In genomic region chr13:31912641-31913401, GRCh38 we compare ENCODE assay signal across 26 cellular contexts.
A peak's percentile ranks its signal among the peaks of the same experiment; 100 is the strongest.
DNase-seq lines count a peak whose midpoint lies in the region; ATAC-seq lines count a peak whose summit lies in the region.
"Had no signal": no experiment of that assay in that cellular context is flagged by ENCODE, and none has a peak within 500 bp of the region (broad histone marks: within the 10 kb centered on the region; RNA-seq: fewer than 3 reads in every experiment).

No MANE protein-coding gene starts in this region.

- no peaks in the 10 kb centered on the region for H3K36me3 Mint-ChIP-seq in activated T-cell treated with anti-CD3 and anti-CD28 coated beads, Interleukin-2, amount 50 U/mL, for 72 hours (ENCODE audit: insufficient read depth in 2 of 2)
- no peaks in the 10 kb centered on the region for H3K36me3 Mint-ChIP-seq in dendritic cell treated with granulocyte-macrophage colony-stimulating factor and Interleukin-4, amounts not matched to agents 40 ng/mL and 50 ng/mL, for 4 days (ENCODE audit: low read depth)
- H3K36me3 Mint-ChIP-seq in stimulated activated effector memory CD8-positive, alpha-beta T cell treated with anti-CD3 and anti-CD28 coated beads, Interleukin-12 subunit alpha, Interleukin-12 subunit beta, amount 100 ng/mL, for 72 hours = no peaks in the 10 kb centered on the region
- H3K36me3 Mint-ChIP-seq: activated CD8-positive, alpha-beta memory T cell treated with anti-CD3 and anti-CD28 coated beads, Interleukin-2, amount 10 ng/mL, durations not matched to agents 7 days and 5 days; activated naive CD4-positive, alpha-beta T cell treated with anti-CD3 and anti-CD28 coated beads, Interleukin-2, amount 10 ng/mL, durations not matched to agents 7 days and 5 days; brain; CD8-positive, alpha-beta T cell; T-cell had no signal

- no peaks in the 10 kb centered on the region for H3K9me3 Mint-ChIP-seq in activated T-cell treated with anti-CD3 and anti-CD28 coated beads, Interleukin-2, amount 50 U/mL, for 72 hours
- H3K9me3 Mint-ChIP-seq in dendritic cell treated with granulocyte-macrophage colony-stimulating factor and Interleukin-4, amounts not matched to agents 40 ng/mL and 50 ng/mL, for 4 days = no peaks in the 10 kb centered on the region
- no peaks in the 10 kb centered on the region for H3K9me3 Mint-ChIP-seq in stimulated activated effector memory CD8-positive, alpha-beta T cell treated with anti-CD3 and anti-CD28 coated beads, Interleukin-12 subunit alpha, Interleukin-12 subunit beta, amount 100 ng/mL, for 72 hours
- H3K9me3 Mint-ChIP-seq: activated naive CD4-positive, alpha-beta T cell treated with anti-CD3 and anti-CD28 coated beads, Interleukin-2, amount 10 ng/mL, durations not matched to agents 7 days and 5 days; activated T-helper 1 cell treated with anti-CD3 and anti-CD28 coated beads, Interleukin-12 subunit alpha, Interleukin-12 subunit beta, Interleukin-2, Interleukin-4 antibody, amounts not matched to agents 30 ng/mL and 10 ng/mL and 1 ng/mL, durations not matched to agents 14 hours and 24 hours and 36 hours; brain; CD8-positive, alpha-beta T cell; neural crest cell; stimulated activated naive CD8-positive, alpha-beta T cell treated with anti-CD3 and anti-CD28 coated beads, Interleukin-15, Interleukin-2, amounts not matched to agents 100 ng/mL and 50 ng/mL, for 24 hours; T-cell had no signal

- H3K4me1 Mint-ChIP-seq in activated T-cell treated with anti-CD3 and anti-CD28 coated beads, Interleukin-2, amount 50 U/mL, for 72 hours (ENCODE audit: low read depth) = no peaks in the 10 kb centered on the region
- H3K4me1 Mint-ChIP-seq in dendritic cell treated with granulocyte-macrophage colony-stimulating factor and Interleukin-4, amounts not matched to agents 40 ng/mL and 50 ng/mL, for 4 days (ENCODE audit: low read depth) = peaks cover 27% of the 10 kb centered on the region
- H3K4me1 Mint-ChIP-seq in stimulated activated effector memory CD8-positive, alpha-beta T cell treated with anti-CD3 and anti-CD28 coated beads, Interleukin-12 subunit alpha, Interleukin-12 subunit beta, amount 100 ng/mL, for 72 hours = no peaks in the 10 kb centered on the region
- H3K4me1 Mint-ChIP-seq: neural crest cell had no signal

- H3K4me3 Mint-ChIP-seq in activated T-cell treated with anti-CD3 and anti-CD28 coated beads, Interleukin-2, amount 50 U/mL, for 72 hours = no peak overlapping the region
- H3K4me3 Mint-ChIP-seq in dendritic cell treated with granulocyte-macrophage colony-stimulating factor and Interleukin-4, amounts not matched to agents 40 ng/mL and 50 ng/mL, for 4 days = no peak overlapping the region
- no peak overlapping the region for H3K4me3 Mint-ChIP-seq in stimulated activated effector memory CD8-positive, alpha-beta T cell treated with anti-CD3 and anti-CD28 coated beads, Interleukin-12 subunit alpha, Interleukin-12 subunit beta, amount 100 ng/mL, for 72 hours
- H3K4me3 Mint-ChIP-seq: activated CD8-positive, alpha-beta memory T cell treated with anti-CD3 and anti-CD28 coated beads, Interleukin-2, amount 10 ng/mL, durations not matched to agents 7 days and 5 days; activated naive CD4-positive, alpha-beta T cell treated with anti-CD3 and anti-CD28 coated beads, Interleukin-2, amount 10 ng/mL, durations not matched to agents 7 days and 5 days; activated T-helper 1 cell treated with anti-CD3 and anti-CD28 coated beads, Interleukin-12 subunit alpha, Interleukin-12 subunit beta, Interleukin-2, Interleukin-4 antibody, amounts not matched to agents 30 ng/mL and 10 ng/mL and 1 ng/mL, durations not matched to agents 14 hours and 24 hours and 36 hours; brain; CD8-positive, alpha-beta T cell; neural crest cell; stimulated activated naive CD8-positive, alpha-beta T cell treated with anti-CD3 and anti-CD28 coated beads, Interleukin-15, Interleukin-2, amounts not matched to agents 100 ng/mL and 50 ng/mL, for 24 hours; T-cell had no signal

- H3K27ac Mint-ChIP-seq in activated T-cell treated with anti-CD3 and anti-CD28 coated beads, Interleukin-2, amount 50 U/mL, for 72 hours = peak overlapping the region; percentile 13
- H3K27ac Mint-ChIP-seq in dendritic cell treated with granulocyte-macrophage colony-stimulating factor and Interleukin-4, amounts not matched to agents 40 ng/mL and 50 ng/mL, for 4 days = peak overlapping the region; percentile 54
- H3K27ac Mint-ChIP-seq in stimulated activated effector memory CD8-positive, alpha-beta T cell treated with anti-CD3 and anti-CD28 coated beads, Interleukin-12 subunit alpha, Interleukin-12 subunit beta, amount 100 ng/mL, for 72 hours = peak overlapping the region; percentile 27
- H3K27ac Mint-ChIP-seq: activated CD8-positive, alpha-beta memory T cell treated with anti-CD3 and anti-CD28 coated beads, Interleukin-2, amount 10 ng/mL, durations not matched to agents 7 days and 5 days; activated naive CD4-positive, alpha-beta T cell treated with anti-CD3 and anti-CD28 coated beads, Interleukin-2, amount 10 ng/mL, durations not matched to agents 7 days and 5 days; activated T-helper 1 cell treated with anti-CD3 and anti-CD28 coated beads, Interleukin-12 subunit alpha, Interleukin-12 subunit beta, Interleukin-2, Interleukin-4 antibody, amounts not matched to agents 30 ng/mL and 10 ng/mL and 1 ng/mL, durations not matched to agents 14 hours and 24 hours and 36 hours; CD8-positive, alpha-beta T cell; stimulated activated naive CD8-positive, alpha-beta T cell treated with anti-CD3 and anti-CD28 coated beads, Interleukin-15, Interleukin-2, amounts not matched to agents 100 ng/mL and 50 ng/mL, for 24 hours; T-cell had no signal

- ATAC-seq in activated T-cell treated with anti-CD3 and anti-CD28 coated beads, Interleukin-2, amount 50 U/mL, for 72 hours (replicated peaks in 1 of 2) = no peak
- ATAC-seq in stimulated activated effector memory CD8-positive, alpha-beta T cell treated with anti-CD3 and anti-CD28 coated beads, Interleukin-12 subunit alpha, Interleukin-12 subunit beta, amount 100 ng/mL, for 72 hours = no peak
- ATAC-seq: activated CD8-positive, alpha-beta memory T cell treated with anti-CD3 and anti-CD28 coated beads, Interleukin-2, amount 10 ng/mL, durations not matched to agents 7 days and 5 days; CD8-positive, alpha-beta T cell; T-cell had no signal

- H3K27me3 Mint-ChIP-seq in activated T-cell treated with anti-CD3 and anti-CD28 coated beads, Interleukin-2, amount 50 U/mL, for 72 hours (ENCODE audit: low read depth) = no peaks in the 10 kb centered on the region
- H3K27me3 Mint-ChIP-seq in dendritic cell treated with granulocyte-macrophage colony-stimulating factor and Interleukin-4, amounts not matched to agents 40 ng/mL and 50 ng/mL, for 4 days = no peaks in the 10 kb centered on the region
- H3K27me3 Mint-ChIP-seq: brain had no signal

- intact Hi-C loops in dendritic cell treated with granulocyte-macrophage colony-stimulating factor and Interleukin-4, amounts not matched to agents 40 ng/mL and 50 ng/mL, for 4 days (cut with micrococcal nuclease) = loop anchor here (5.0 kb wide), 2 partner anchors 39 to 74 kb away; no protein-coding TSS in a partner anchor

- DNase-seq in activated T-cell treated with anti-CD3 and anti-CD28 coated beads, Interleukin-2, amount 50 U/mL, for 72 hours = no peak
- no peak for DNase-seq in activated T-cell treated with anti-CD3 and anti-CD28 coated beads, Interleukin-2, amount 50 U/mL, for 1 hour
- peak; percentile 39 for DNase-seq in NCI-H69 (lab: John Stamatoyannopoulos, UW)
- no peak for DNase-seq in stimulated activated effector memory CD8-positive, alpha-beta T cell treated with anti-CD3 and anti-CD28 coated beads, Interleukin-12 subunit alpha, Interleukin-12 subunit beta, amount 100 ng/mL, for 72 hours (ENCODE audit: low spot score in 2 of 2)
- DNase-seq in activated T-cell treated with anti-CD3 and anti-CD28 coated beads, Interleukin-2, amount 50 U/mL, for 48 hours = no peak
- DNase-seq in T-helper 2 cell = no peak
- DNase-seq in stimulated activated CD4-positive, alpha-beta T cell treated with anti-CD3 and anti-CD28 coated beads, Interleukin-12 subunit alpha, Interleukin-12 subunit beta, amount 100 ng/mL, for 4 hours = no peak
- DNase-seq: activated CD4-positive, alpha-beta T cell treated with anti-CD3 and anti-CD28 coated beads, Interleukin-2, amount 50 U/mL, for 4 hours; activated CD8-positive, alpha-beta memory T cell treated with anti-CD3 and anti-CD28 coated beads, Interleukin-2, amount 10 ng/mL, durations not matched to agents 7 days and 5 days; activated naive CD4-positive, alpha-beta T cell treated with anti-CD3 and anti-CD28 coated beads, Interleukin-2, amount 10 ng/mL, durations not matched to agents 7 days and 5 days; CD8-positive, alpha-beta T cell; DMS 273 treated with DMSO at 0.1 percent for 48 hours; H7; hippocampal formation; KBM-7; NCI-H1105; NCI-H526 treated with DMSO at 0.1 percent for 48 hours; ovary; SJCRH30; T-cell; testis had no signal
